ENCODE assay signal across 25 cellular contexts in genomic region chrX:126063984-126064383, GRCh38.
DNase-seq lines count a peak whose midpoint lies in the region; ATAC-seq, FAIRE-seq and TF ChIP-seq lines count a peak whose summit lies in the region.
"Had no signal": no experiment of that assay in that cellular context is flagged by ENCODE, and none has a peak within 500 bp of the region (broad histone marks: within the 10 kb centered on the region; RNA-seq: fewer than 3 reads in every experiment).

No MANE protein-coding gene starts in this region.

- SMC1A ChIA-PET in GM12878 (lab: Charles Lee; ENCODE audit: uncharacterized antibody, unreplicated experiment), result no interaction called here

- TF ChIP-seq POLR2A in GM12878 (IDR thresholded peaks at IDR 0.05; ENCODE audit: low read depth, low read length), result no peak

- RAD21 ChIA-PET in GM12878 (lab: Charles Lee; ENCODE audit: unreplicated experiment), result no interaction called here

- CTCF ChIA-PET in GM12878 (lab: Yijun Ruan, JAX), result no interaction called here

- POLR2A ChIA-PET in GM12878 (lab: Charles Lee), result no interaction called here

- DNase-seq in NOMO-1 treated with DMSO at 0.1 percent for 48 hours (lab: John Stamatoyannopoulos, UW; ENCODE audit: unreplicated experiment), result peak; percentile 1
- no peak for DNase-seq in NOMO-1 treated with dmso at 0.1 percent for 144 hours (lab: John Stamatoyannopoulos, UW; ENCODE audit: unreplicated experiment)
- peak; percentile 16 for DNase-seq in OCI-M1 (lab: John Stamatoyannopoulos, UW)
- no peak for DNase-seq in GM12878 (ENCODE audit: low read depth, low spot score)
- no peak for DNase-seq in H7
- DNase-seq in SKM-1 treated with dmso at 0.1 percent for 144 hours (lab: John Stamatoyannopoulos, UW; ENCODE audit: unreplicated experiment), result no peak
- DNase-seq: 8988T; ACHN; AML-193; BE2C; CD4-positive, alpha-beta T cell; CD8-positive, alpha-beta memory T cell; DMS 273 treated with DMSO at 0.1 percent for 48 hours; DMS79; EL; GDM1; GM23248; H9 had no signal

- 26% methylated on average over 4 of the region's 4 CpGs for WGBS in GM12878 (ENCODE audit: insufficient coverage, insufficient replicate concordance, low lambda C conversion rate, missing lambda C conversion rate)

- in situ Hi-C loops in GM12878 (cut with MboI), result no loop called here

- H3K79me2 ChIP-seq in GM12878 (ENCODE audit: control insufficient read depth, insufficient read depth, low read length), result no peaks in the 10 kb centered on the region

- H3K4me2 ChIP-seq in GM12878 (ENCODE audit: control insufficient read depth, insufficient read depth), result no peak overlapping the region
- H3K4me2 ChIP-seq: A549; BLaER1 treated with 17β-estradiol and CSF1 and Interleukin-3, amounts not matched to agents 10 nM and 100 nM had no signal

- no peak for TF ChIP-seq CTCF in GM12878 (IDR thresholded peaks at IDR 0.05 in 2 of 3, conservative IDR thresholded peaks at IDR 0.05 in 1 of 3; ENCODE audit: control insufficient read depth in 2 of 3, extremely low read depth in 1 of 3, insufficient read depth in 1 of 3, low read depth in 3 of 3, low read length in 3 of 3)

- no TSS peak for BruUV-seq in GM12878 (replicated peaks; lab: Mats Ljungman, UMichigan)

- H3K9me3 ChIP-seq in GM12878 (replicated peaks; ENCODE audit: control insufficient read depth, insufficient read depth, low read length), result no peaks in the 10 kb centered on the region
- H3K9me3 ChIP-seq: A549, BE2C had no signal

- no peaks in the 10 kb centered on the region for H4K20me1 ChIP-seq in GM12878 (ENCODE audit: control insufficient read depth, insufficient read depth)
- H4K20me1 ChIP-seq: BLaER1 treated with 17β-estradiol and CSF1 and Interleukin-3, amounts not matched to agents 10 nM and 100 nM had no signal

- no peaks in the 10 kb centered on the region for H3K4me1 ChIP-seq in GM12878 (ENCODE audit: control insufficient read depth, insufficient read depth, low read length)
- H3K4me1 ChIP-seq: A549; BE2C; BLaER1 treated with 17β-estradiol and CSF1 and Interleukin-3, amounts not matched to agents 10 nM and 100 nM had no signal

- H3K36me3 ChIP-seq in GM12878 (ENCODE audit: control insufficient read depth in 2 of 2, insufficient read depth in 2 of 2, low read length in 1 of 2) (no peaks in the 10 kb centered on the region), H7 (replicated peaks; ENCODE audit: control insufficient read depth, insufficient read depth, low read length) (no peaks in the 10 kb centered on the region)
- H3K36me3 ChIP-seq: BE2C; BLaER1 treated with 17β-estradiol and CSF1 and Interleukin-3, amounts not matched to agents 10 nM and 100 nM had no signal

- H3K4me3 ChIP-seq in GM12878, result no peak overlapping the region
- H3K4me3 ChIP-seq in H7 (ENCODE audit: insufficient read depth, low read depth, low read length), result no peak overlapping the region
- H3K4me3 ChIP-seq: A549; BLaER1 treated with 17β-estradiol and CSF1 and Interleukin-3, amounts not matched to agents 10 nM and 100 nM; GM23248 had no signal

- intact Hi-C loops in GM12878 (cut with micrococcal nuclease; ENCODE audit: unreplicated experiment), result no loop called here

- no peak overlapping the region for H2AFZ ChIP-seq in GM12878 (ENCODE audit: control insufficient read depth, low read depth, low read length)
- H2AFZ ChIP-seq: GM23248 had no signal

- no peak for TF ChIP-seq EP300 in GM12878 (IDR thresholded peaks at IDR 0.05; ENCODE audit: borderline replicate concordance in 1 of 2, control insufficient read depth in 1 of 2, low read depth in 2 of 2, low read length in 2 of 2)

- H3K27me3 ChIP-seq in GM12878 (replicated peaks in 1 of 2; ENCODE audit: control insufficient read depth in 2 of 2, insufficient read depth in 2 of 2, low read length in 1 of 2) (no peaks in the 10 kb centered on the region), H7 (ENCODE audit: control insufficient read depth, insufficient read depth, low read length) (no peaks in the 10 kb centered on the region)
- H3K27me3 ChIP-seq: BE2C had no signal

- no peak overlapping the region for H3K9ac ChIP-seq in GM12878 (ENCODE audit: control insufficient read depth, insufficient read depth, low read length)
- H3K9ac ChIP-seq: BLaER1 treated with 17β-estradiol and CSF1 and Interleukin-3, amounts not matched to agents 10 nM and 100 nM; GM23248 had no signal

- no peak for TF ChIP-seq RAD21 in GM12878 (IDR thresholded peaks at IDR 0.05; ENCODE audit: insufficient read depth, low read depth, low read length)

- FAIRE-seq in GM12878 (lab: Jason Lieb, UNC), result no peak
- FAIRE-seq: A549, D721Med, GM12892, GM19239, H1 had no signal

- ATAC-seq in GM12878, result no peak
- ATAC-seq: A549, HCT116 had no signal

- H3K27ac ChIP-seq in GM12878 (ENCODE audit: control insufficient read depth, insufficient read depth), result no peak overlapping the region
- H3K27ac ChIP-seq: A549; BLaER1 treated with 17β-estradiol and CSF1 and Interleukin-3, amounts not matched to agents 10 nM and 100 nM; GM23248 had no signal

TF ChIP-seq in GM12878, 131 proteins besides CTCF, POLR2A, EP300 and RAD21:
- TF ChIP-seq SPI1 (IDR thresholded peaks at IDR 0.05; ENCODE audit: borderline replicate concordance, insufficient read depth, low read depth, low read length), result peak; percentile 51; the same call in 1 of the 2 replicates
- no peak for TF ChIP-seq YY1 (IDR thresholded peaks at IDR 0.05; ENCODE audit: low read depth, low read length)
- TF ChIP-seq HDAC2 (IDR thresholded peaks at IDR 0.05), result no peak

Comparison
In these comparisons a context has a peak if more than half of its experiments do, and no peak if none do; other contexts are left out.
1. DNase-seq: peak in NOMO-1 treated with DMSO at 0.1 percent for 48 hours (single experiment) and OCI-M1 (single experiment); none in NOMO-1 treated with dmso at 0.1 percent for 144 hours (single experiment), GM12878 (single experiment), H7 (single experiment) and SKM-1 treated with dmso at 0.1 percent for 144 hours (single experiment).